ENCODE assay signal across 1 cellular context in genomic region chr21:33815153-33815707, GRCh38.
TF ChIP-seq lines count a peak whose summit lies in the region.

No MANE protein-coding gene starts in this region.

TF ChIP-seq in WTC11, 78 proteins besides CTCF, POLR2A, EP300 and RAD21 (continued from another document):
- TF ChIP-seq E2F1 (CRISPR knock-in tag; IDR thresholded peaks at IDR 0.05) (no peak), PRRX2 (CRISPR knock-in tag; IDR thresholded peaks at IDR 0.05) (no peak), ZNF416 (CRISPR knock-in tag; IDR thresholded peaks at IDR 0.05) (no peak), MYBL2 (CRISPR knock-in tag; IDR thresholded peaks at IDR 0.05) (no peak), ZNF512 (CRISPR knock-in tag; IDR thresholded peaks at IDR 0.05; ENCODE audit: borderline replicate concordance) (no peak), TEAD4 (CRISPR knock-in tag; IDR thresholded peaks at IDR 0.05) (no peak), ATF1 (CRISPR knock-in tag; IDR thresholded peaks at IDR 0.05) (no peak), ZMAT4 (CRISPR knock-in tag; IDR thresholded peaks at IDR 0.05) (no peak), JAZF1 (CRISPR knock-in tag; IDR thresholded peaks at IDR 0.05) (no peak)
- TF ChIP-seq, protein P1, sequence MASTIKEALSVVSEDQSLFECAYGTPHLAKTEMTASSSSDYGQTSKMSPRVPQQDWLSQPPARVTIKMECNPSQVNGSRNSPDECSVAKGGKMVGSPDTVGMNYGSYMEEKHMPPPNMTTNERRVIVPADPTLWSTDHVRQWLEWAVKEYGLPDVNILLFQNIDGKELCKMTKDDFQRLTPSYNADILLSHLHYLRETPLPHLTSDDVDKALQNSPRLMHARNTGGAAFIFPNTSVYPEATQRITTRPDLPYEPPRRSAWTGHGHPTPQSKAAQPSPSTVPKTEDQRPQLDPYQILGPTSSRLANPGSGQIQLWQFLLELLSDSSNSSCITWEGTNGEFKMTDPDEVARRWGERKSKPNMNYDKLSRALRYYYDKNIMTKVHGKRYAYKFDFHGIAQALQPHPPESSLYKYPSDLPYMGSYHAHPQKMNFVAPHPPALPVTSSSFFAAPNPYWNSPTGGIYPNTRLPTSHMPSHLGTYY (CRISPR knock-in tag; IDR thresholded peaks at IDR 0.05): no peak
